In the genomic region with DNA sequence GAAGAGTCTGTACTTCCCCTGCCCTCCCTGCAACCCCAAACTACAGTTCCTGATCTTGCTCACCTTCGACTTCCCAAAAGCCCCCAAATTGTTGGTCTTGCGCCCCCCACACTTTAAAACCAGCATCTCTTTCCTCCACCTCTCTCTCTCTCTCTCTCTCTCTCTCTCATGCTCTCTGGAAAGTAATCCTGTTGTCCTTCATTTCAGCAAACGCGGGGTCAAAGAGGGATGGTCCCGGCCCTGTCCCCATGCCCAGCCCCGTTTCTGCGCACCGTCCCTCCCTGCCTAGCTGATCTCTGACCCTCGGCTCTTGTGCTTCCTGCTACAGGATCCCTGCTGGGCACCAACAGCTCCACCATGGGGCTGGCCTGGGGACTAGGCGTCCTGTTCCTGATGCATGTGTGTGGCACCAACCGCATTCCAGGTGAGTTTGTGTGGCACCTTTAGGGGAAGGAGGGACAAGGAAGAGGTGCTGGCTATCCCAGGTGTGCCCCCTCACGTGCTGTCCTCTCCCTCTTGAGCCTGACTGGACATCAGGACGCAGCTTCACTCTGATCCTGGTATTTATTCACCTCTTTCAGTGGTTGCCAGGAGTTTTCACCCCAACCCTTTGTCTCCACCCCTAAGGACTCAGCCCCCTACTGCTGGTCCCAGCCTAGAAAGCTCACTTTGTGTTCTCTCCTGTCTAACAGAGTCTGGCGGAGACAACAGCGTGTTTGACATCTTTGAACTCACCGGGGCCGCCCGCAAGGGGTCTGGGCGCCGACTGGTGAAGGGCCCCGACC, we compare ENCODE assay signal across 8 cellular contexts. TPM values are rescaled to one million over a fixed set of nuclear protein-coding genes. Genes with fewer than 3 reads are reported as not detected.
DNase-seq lines count a peak whose midpoint lies in the region; ATAC-seq and TF ChIP-seq lines count a peak whose summit lies in the region.

No MANE protein-coding gene starts in this region.

- no peak overlapping the region for H3K27ac Mint-ChIP-seq in activated CD4-positive, alpha-beta T cell treated with anti-CD3 and anti-CD28 coated beads, Interleukin-2, amount 10 ng/mL, durations not matched to agents 7 days and 5 days
- peak overlapping the region; percentile 88 to 92 (median 88) for H3K27ac Mint-ChIP-seq in nephron

- DNase-seq in activated CD4-positive, alpha-beta T cell treated with anti-CD3 and anti-CD28 coated beads, Interleukin-2, amount 10 ng/mL, durations not matched to agents 7 days and 5 days: no peak
- no peak for DNase-seq in activated CD4-positive, alpha-beta T cell treated with anti-CD3 and anti-CD28 coated beads, Interleukin-2, amount 50 U/mL, for 1 hour
- DNase-seq in SKM-1 (lab: John Stamatoyannopoulos, UW; ENCODE audit: unreplicated experiment) (peak; percentile 5), esophagus muscularis mucosa (ENCODE audit: extremely low spot score) (peak; percentile 92), AG20443 (ENCODE audit: low spot score) (no peak)
- no peak for DNase-seq in activated effector memory CD4-positive, alpha-beta T cell treated with anti-CD3 and anti-CD28 coated beads, Interleukin-2, amount 50 U/mL, for 16 hours

- H3K4me1 ChIP-seq in esophagus muscularis mucosa: peaks cover 37 to 76% (median 73%) of the 10 kb centered on the region in 4 donors

- H3K27me3 ChIP-seq in esophagus muscularis mucosa: peaks cover 0 to 3% (median 0%) of the 10 kb centered on the region in 4 donors

- POLR2A ChIA-PET in activated CD4-positive, alpha-beta T cell treated with anti-CD3 and anti-CD28 coated beads, Interleukin-2, amount 10 ng/mL, durations not matched to agents 7 days and 5 days (lab: Charles Lee): no interaction called here

- H3K27me3 Mint-ChIP-seq in activated CD4-positive, alpha-beta T cell treated with anti-CD3 and anti-CD28 coated beads, Interleukin-2, amount 10 ng/mL, durations not matched to agents 7 days and 5 days: peaks cover 62% of the 10 kb centered on the region
- no peaks in the 10 kb centered on the region for H3K27me3 Mint-ChIP-seq in nephron (ENCODE audit: low read depth)

- H3K4me3 ChIP-seq in esophagus muscularis mucosa: peak overlapping the region; percentile 61 to 90 (median 77)

- TF ChIP-seq EP300 in esophagus muscularis mucosa (IDR thresholded peaks at IDR 0.05): no peak

- CTCF ChIA-PET in activated CD4-positive, alpha-beta T cell treated with anti-CD3 and anti-CD28 coated beads, Interleukin-2, amount 10 ng/mL, durations not matched to agents 7 days and 5 days (lab: Charles Lee): interaction anchor here (0.6 to 2.2 kb wide), 5 partner anchors 10 to 175 kb away, joined by 3 to 9 read pairs (median 3); no protein-coding TSS in a partner anchor

- ATAC-seq in GM19395 (IDR thresholded peaks at IDR 0.05; ENCODE audit: unreplicated experiment): no peak

- TF ChIP-seq POLR2A in esophagus muscularis mucosa (IDR thresholded peaks at IDR 0.05; ENCODE audit: low read depth): peak; percentile 16

- peaks cover 0 to 3% (median 0%) of the 10 kb centered on the region in 4 donors for H3K9me3 ChIP-seq in esophagus muscularis mucosa

- H3K4me1 Mint-ChIP-seq in activated CD4-positive, alpha-beta T cell treated with anti-CD3 and anti-CD28 coated beads, Interleukin-2, amount 10 ng/mL, durations not matched to agents 7 days and 5 days: peaks cover 29% of the 10 kb centered on the region
- H3K4me1 Mint-ChIP-seq in nephron: peaks cover 68% of the 10 kb centered on the region

- TF ChIP-seq CTCF in esophagus muscularis mucosa (IDR thresholded peaks at IDR 0.05) (peak; percentile 41 to 58 (median 50)), nephron (IDR thresholded peaks at IDR 0.05; ENCODE audit: unreplicated experiment in 3 of 3) (peak in 2 of 3 experiments; percentile 19 to 31)

- intact Hi-C loops in esophagus muscularis mucosa (cut with DNase I): loop anchor here (2.0 to 10.0 kb wide), 5 partner anchors 101 to 877 kb away; no protein-coding TSS in a partner anchor

- peak overlapping the region; percentile 65 for H3K4me3 Mint-ChIP-seq in activated CD4-positive, alpha-beta T cell treated with anti-CD3 and anti-CD28 coated beads, Interleukin-2, amount 10 ng/mL, durations not matched to agents 7 days and 5 days
- peak overlapping the region; percentile 89 to 94 (median 91) for H3K4me3 Mint-ChIP-seq in nephron

- peaks cover 13 to 50% (median 46%) of the 10 kb centered on the region in 4 donors for H3K36me3 ChIP-seq in esophagus muscularis mucosa

- peaks cover 3% of the 10 kb centered on the region for H3K36me3 Mint-ChIP-seq in activated CD4-positive, alpha-beta T cell treated with anti-CD3 and anti-CD28 coated beads, Interleukin-2, amount 10 ng/mL, durations not matched to agents 7 days and 5 days (ENCODE audit: low read depth)
- H3K36me3 Mint-ChIP-seq in nephron (ENCODE audit: low read depth): peaks cover 43% of the 10 kb centered on the region

- H3K9me3 Mint-ChIP-seq in activated CD4-positive, alpha-beta T cell treated with anti-CD3 and anti-CD28 coated beads, Interleukin-2, amount 10 ng/mL, durations not matched to agents 7 days and 5 days: no peaks in the 10 kb centered on the region
- no peaks in the 10 kb centered on the region for H3K9me3 Mint-ChIP-seq in nephron

- 26% methylated on average over 15 of the region's 21 CpGs for WGBS in esophagus muscularis mucosa

- H3K27ac ChIP-seq in esophagus muscularis mucosa (replicated peaks in 1 of 4): peak overlapping the region; percentile 87 to 96 (median 94)

RNA-seq across cellular contexts. Expression of a gene that starts 0.8 kb away (rescaled TPM):
- total RNA-seq in activated CD4-positive, alpha-beta T cell treated with anti-CD3 and anti-CD28 coated beads, Interleukin-2, amount 10 ng/mL, durations not matched to agents 7 days and 5 days: 1 to 10 TPM in 1 of 2 experiments, under 1 TPM in 1; 0.40 to 1.1 TPM
- 1,000 to 10,000 TPM in 1 of 4 donors, 100 to 1,000 TPM in 3; 188 to 4,072 (median 270) TPM for total RNA-seq in esophagus muscularis mucosa

Comparison
In these comparisons a context has a peak if more than half of its experiments do, and no peak if none do; other contexts are left out.
1. DNase-seq: peak in SKM-1 (single experiment) and esophagus muscularis mucosa (single experiment); none in activated CD4-positive, alpha-beta T cell treated with anti-CD3 and anti-CD28 coated beads, Interleukin-2, amount 10 ng/mL, durations not matched to agents 7 days and 5 days (single experiment), activated CD4-positive, alpha-beta T cell treated with anti-CD3 and anti-CD28 coated beads, Interleukin-2, amount 50 U/mL, for 1 hour (single experiment), activated effector memory CD4-positive, alpha-beta T cell treated with anti-CD3 and anti-CD28 coated beads, Interleukin-2, amount 50 U/mL, for 16 hours (single experiment) and AG20443 (single experiment).
2. RNA of a gene that starts 0.8 kb away (total RNA-seq): 188 to 4,072 TPM in esophagus muscularis mucosa; 0.40 to 1.1 TPM in activated CD4-positive, alpha-beta T cell treated with anti-CD3 and anti-CD28 coated beads, Interleukin-2, amount 10 ng/mL, durations not matched to agents 7 days and 5 days; every median in the first group is over 10 times any median in the second.